In the genomic region with DNA sequence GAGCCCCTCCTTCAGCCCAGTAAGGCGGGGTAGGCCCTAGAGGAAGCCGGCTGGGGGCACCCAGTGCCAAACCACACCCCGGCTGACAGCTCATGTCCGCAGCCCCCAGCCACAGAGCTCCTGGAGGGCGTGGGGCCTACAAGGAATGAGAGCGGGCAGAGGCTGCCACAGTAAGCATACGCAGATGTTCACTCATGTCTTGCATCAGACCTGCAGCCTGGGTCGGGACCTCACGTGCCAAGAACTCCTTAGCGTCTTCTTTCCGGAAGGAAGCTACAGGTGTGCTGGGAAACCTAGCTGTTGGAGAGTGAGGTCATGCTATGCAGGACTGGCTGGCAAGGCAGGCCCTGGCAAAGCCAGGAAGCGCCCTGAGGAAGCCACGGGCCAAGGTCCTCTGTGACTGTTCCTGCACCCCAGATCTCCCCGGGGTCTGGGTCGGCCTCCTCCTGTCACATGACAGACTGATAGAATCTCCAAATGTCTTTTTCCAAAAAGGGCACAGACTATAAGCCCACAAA, we compare ENCODE assay signal across 8 cellular contexts.
A peak's percentile ranks its signal among the peaks of the same experiment; 100 is the strongest.
DNase-seq lines count a peak whose midpoint lies in the region.

No MANE protein-coding gene starts in this region.

- H3K36me3 Mint-ChIP-seq in activated naive CD4-positive, alpha-beta T cell treated with anti-CD3 and anti-CD28 coated beads, Interleukin-2, amount 50 U/mL, for 24 hours, result peaks cover 2% of the 10 kb centered on the region
- H3K36me3 Mint-ChIP-seq in T-helper 2 cell treated with Interferon-gamma antibody and Interleukin-4, amounts not matched to agents 5 μg/mL and 100 μg/mL, for 36 hours (ENCODE audit: low read depth), result peaks cover 9% of the 10 kb centered on the region

- H3K27ac Mint-ChIP-seq in activated naive CD4-positive, alpha-beta T cell treated with anti-CD3 and anti-CD28 coated beads, Interleukin-2, amount 50 U/mL, for 24 hours, result peak overlapping the region; percentile 46
- H3K27ac Mint-ChIP-seq in T-helper 2 cell treated with Interferon-gamma antibody and Interleukin-4, amounts not matched to agents 5 μg/mL and 100 μg/mL, for 36 hours, result peak overlapping the region; percentile 90

- peak overlapping the region; percentile 73 for H3K4me3 ChIP-seq in skeletal muscle cell (ENCODE audit: low read depth, low read length)

- peaks cover 40% of the 10 kb centered on the region for H3K4me1 Mint-ChIP-seq in activated naive CD4-positive, alpha-beta T cell treated with anti-CD3 and anti-CD28 coated beads, Interleukin-2, amount 50 U/mL, for 24 hours
- peaks cover 30% of the 10 kb centered on the region for H3K4me1 Mint-ChIP-seq in T-helper 2 cell treated with Interferon-gamma antibody and Interleukin-4, amounts not matched to agents 5 μg/mL and 100 μg/mL, for 36 hours (ENCODE audit: low read depth)

- no peaks in the 10 kb centered on the region for H3K9me3 Mint-ChIP-seq in activated naive CD4-positive, alpha-beta T cell treated with anti-CD3 and anti-CD28 coated beads, Interleukin-2, amount 50 U/mL, for 24 hours
- H3K9me3 Mint-ChIP-seq in T-helper 2 cell treated with Interferon-gamma antibody and Interleukin-4, amounts not matched to agents 5 μg/mL and 100 μg/mL, for 36 hours, result no peaks in the 10 kb centered on the region

- peak overlapping the region; percentile 95 for H3K4me3 Mint-ChIP-seq in activated naive CD4-positive, alpha-beta T cell treated with anti-CD3 and anti-CD28 coated beads, Interleukin-2, amount 50 U/mL, for 24 hours
- peak overlapping the region; percentile 89 for H3K4me3 Mint-ChIP-seq in T-helper 2 cell treated with Interferon-gamma antibody and Interleukin-4, amounts not matched to agents 5 μg/mL and 100 μg/mL, for 36 hours

- DNase-seq in activated naive CD4-positive, alpha-beta T cell (lab: John Stamatoyannopoulos, UW), result no peak
- no peak for DNase-seq in T-helper 2 cell treated with Interferon-gamma antibody and Interleukin-4, amounts not matched to agents 5 μg/mL and 100 μg/mL, for 36 hours (ENCODE audit: low spot score)
- peak; percentile 78 for DNase-seq in fibroblast of peridontal ligament (ENCODE audit: extremely low read depth)
- DNase-seq in skeletal muscle cell (ENCODE audit: low read depth), result no peak
- no peak for DNase-seq in HuH-7.5 (ENCODE audit: low spot score)
- no peak for DNase-seq in retina
- no peak for DNase-seq in OCI-M2 (lab: John Stamatoyannopoulos, UW; ENCODE audit: unreplicated experiment)

- no peaks in the 10 kb centered on the region for H3K27me3 Mint-ChIP-seq in activated naive CD4-positive, alpha-beta T cell treated with anti-CD3 and anti-CD28 coated beads, Interleukin-2, amount 50 U/mL, for 24 hours
- no peaks in the 10 kb centered on the region for H3K27me3 Mint-ChIP-seq in T-helper 2 cell treated with Interferon-gamma antibody and Interleukin-4, amounts not matched to agents 5 μg/mL and 100 μg/mL, for 36 hours (ENCODE audit: low read depth)
